Comparison of ENCODE assay signal across 9 cellular contexts in genomic region chr17:50468120-50469004, GRCh38. TPM values are rescaled to one million over a fixed set of nuclear protein-coding genes. Genes with fewer than 3 reads are reported as not detected.
DNase-seq lines count a peak whose midpoint lies in the region; ATAC-seq and TF ChIP-seq lines count a peak whose summit lies in the region.
"Had no signal": no experiment of that assay in that cellular context is flagged by ENCODE, and none has a peak within 500 bp of the region (broad histone marks: within the 10 kb centered on the region; RNA-seq: fewer than 3 reads in every experiment).

Gene CHAD (minus strand): TSS chr17:50468880. CDS start chr17:50468813, 67 bp downstream.

- ATAC-seq in natural killer cell treated with Interleukin-12 subunit alpha and Interleukin-12 subunit beta and Interleukin-15 and Interleukin-18, amount 100 ng/mL, for 72 hours, result peak in 1 of 2 donors; percentile 37
- ATAC-seq in HG03439 (IDR thresholded peaks at IDR 0.05; ENCODE audit: unreplicated experiment) (no peak), GM19351 (IDR thresholded peaks at IDR 0.05; ENCODE audit: unreplicated experiment) (no peak)

- H3K4me3 ChIP-seq in ACC112 (ENCODE audit: low read depth, low read length), result peak within 1 kb of the TSS; percentile 67
- peak within 1 kb of the TSS; percentile 52 for H3K4me3 ChIP-seq in HUES64 (ENCODE audit: low read length)
- peak within 1 kb of the TSS; percentile 9 for H3K4me3 ChIP-seq in fibroblast of the aortic adventitia (ENCODE audit: low read depth, low read length)

- no peaks in the 10 kb centered on the region for H3K9me3 Mint-ChIP-seq in natural killer cell treated with Interleukin-12 subunit alpha and Interleukin-12 subunit beta and Interleukin-15 and Interleukin-18, amount 100 ng/mL, for 72 hours
- H3K9me3 Mint-ChIP-seq: stimulated activated naive CD8-positive, alpha-beta T cell treated with anti-CD3 and anti-CD28 coated beads, Interleukin-15, Interleukin-2, amounts not matched to agents 100 ng/mL and 50 ng/mL, for 24 hours had no signal

- H3K27me3 ChIP-seq in ACC112 (ENCODE audit: insufficient read depth, low read length), result peaks cover 21% of the 10 kb centered on the region
- H3K27me3 ChIP-seq in HUES64 (ENCODE audit: insufficient read depth, low read length), result peaks cover 27% of the 10 kb centered on the region

- H3K4me1 ChIP-seq in ACC112 (ENCODE audit: control insufficient read depth, insufficient read depth, low read length, unreplicated experiment), result no peaks in the 10 kb centered on the region
- H3K4me1 ChIP-seq in HUES64 (ENCODE audit: insufficient read depth, low read length), result 0 out of 2 replicates have a peak, but pooled peaks cover 5% of the 10 kb centered on the region

- H2AFZ ChIP-seq in ACC112 (ENCODE audit: low read length, unreplicated experiment), result no peak within 1 kb of the TSS

- H3K79me2 ChIP-seq in ACC112 (ENCODE audit: control insufficient read depth, insufficient read depth, low read length, unreplicated experiment), result no peaks in the 10 kb centered on the region

- peaks cover 4 to 5% of the 10 kb centered on the region in 2 donors for H3K4me1 Mint-ChIP-seq in natural killer cell treated with Interleukin-12 subunit alpha and Interleukin-12 subunit beta and Interleukin-15 and Interleukin-18, amount 100 ng/mL, for 72 hours (ENCODE audit: low read depth in 2 of 2)

- peaks cover 14 to 17% of the 10 kb centered on the region in 2 donors for H3K27me3 Mint-ChIP-seq in natural killer cell treated with Interleukin-12 subunit alpha and Interleukin-12 subunit beta and Interleukin-15 and Interleukin-18, amount 100 ng/mL, for 72 hours

- H3K4me3 Mint-ChIP-seq in natural killer cell treated with Interleukin-12 subunit alpha and Interleukin-12 subunit beta and Interleukin-15 and Interleukin-18, amount 100 ng/mL, for 72 hours, result peak within 1 kb of the TSS; percentile 39
- H3K4me3 Mint-ChIP-seq: stimulated activated naive CD8-positive, alpha-beta T cell treated with anti-CD3 and anti-CD28 coated beads, Interleukin-15, Interleukin-2, amounts not matched to agents 100 ng/mL and 50 ng/mL, for 24 hours had no signal

- no peak for TF ChIP-seq CTCF in fibroblast of the aortic adventitia (IDR thresholded peaks at IDR 0.05; ENCODE audit: insufficient read depth, low read length)

- no peak within 1 kb of the TSS for H3K9ac ChIP-seq in HUES64 (ENCODE audit: low read depth, low read length)

- WGBS in HUES64, result 93% methylated on average over 66 of the region's 66 CpGs

- H3K36me3 Mint-ChIP-seq in natural killer cell treated with Interleukin-12 subunit alpha and Interleukin-12 subunit beta and Interleukin-15 and Interleukin-18, amount 100 ng/mL, for 72 hours, result no peaks in the 10 kb centered on the region

- no peak for DNase-seq in fibroblast of the aortic adventitia (ENCODE audit: low read depth)
- DNase-seq in natural killer cell treated with Interleukin-12 subunit alpha and Interleukin-12 subunit beta and Interleukin-15 and Interleukin-18, amount 100 ng/mL, for 72 hours (ENCODE audit: low spot score), result peak; percentile 59
- DNase-seq in activated CD4-positive, CD25-positive, alpha-beta regulatory T cell (lab: John Stamatoyannopoulos, UW), result no peak
- no peak for DNase-seq in NCI-H2196 (lab: John Stamatoyannopoulos, UW; ENCODE audit: unreplicated experiment)

- H3K27ac Mint-ChIP-seq in natural killer cell treated with Interleukin-12 subunit alpha and Interleukin-12 subunit beta and Interleukin-15 and Interleukin-18, amount 100 ng/mL, for 72 hours, result no peak within 1 kb of the TSS
- H3K27ac Mint-ChIP-seq: stimulated activated naive CD8-positive, alpha-beta T cell treated with anti-CD3 and anti-CD28 coated beads, Interleukin-15, Interleukin-2, amounts not matched to agents 100 ng/mL and 50 ng/mL, for 24 hours had no signal

- H3K27ac ChIP-seq in ACC112 (ENCODE audit: low read depth, low read length) (no peak within 1 kb of the TSS), HUES64 (ENCODE audit: low read depth, low read length) (no peak within 1 kb of the TSS)

- no peaks in the 10 kb centered on the region for H3K9me3 ChIP-seq in HUES64 (ENCODE audit: insufficient read depth, low read depth, low read length)

- H3K36me3 ChIP-seq in ACC112 (ENCODE audit: insufficient read depth, low read length) (no peaks in the 10 kb centered on the region), HUES64 (ENCODE audit: insufficient read depth, low read length) (no peaks in the 10 kb centered on the region)

RNA-seq across cellular contexts. Expression of gene CHAD, which starts in this region (rescaled TPM):
- not detected for polyA plus RNA-seq in HUES64 (2013, experiment 1 of 2)
- 0.38 TPM for polyA plus RNA-seq in HUES64 (2013, experiment 2 of 2)
- total RNA-seq in fibroblast of the aortic adventitia (ENCODE audit: low replicate concordance), result not detected in 2 replicates
- total RNA-seq in natural killer cell treated with Interleukin-12 subunit alpha and Interleukin-12 subunit beta and Interleukin-15 and Interleukin-18, amount 100 ng/mL, for 72 hours, result not detected

Comparison
In these comparisons a context has a peak if more than half of its experiments do, and no peak if none do; other contexts are left out.
1. Peak in DNase-seq in natural killer cell treated with Interleukin-12 subunit alpha and Interleukin-12 subunit beta and Interleukin-15 and Interleukin-18, amount 100 ng/mL, for 72 hours; RNA of the gene not detected or under 1 TPM.
2. H3K4me3 ChIP-seq: peak in every context shown above with its lines; median percentile 67 in ACC112; 52 in HUES64; 9 in fibroblast of the aortic adventitia.